ENCODE assay signal across 25 cellular contexts in the genomic region with DNA sequence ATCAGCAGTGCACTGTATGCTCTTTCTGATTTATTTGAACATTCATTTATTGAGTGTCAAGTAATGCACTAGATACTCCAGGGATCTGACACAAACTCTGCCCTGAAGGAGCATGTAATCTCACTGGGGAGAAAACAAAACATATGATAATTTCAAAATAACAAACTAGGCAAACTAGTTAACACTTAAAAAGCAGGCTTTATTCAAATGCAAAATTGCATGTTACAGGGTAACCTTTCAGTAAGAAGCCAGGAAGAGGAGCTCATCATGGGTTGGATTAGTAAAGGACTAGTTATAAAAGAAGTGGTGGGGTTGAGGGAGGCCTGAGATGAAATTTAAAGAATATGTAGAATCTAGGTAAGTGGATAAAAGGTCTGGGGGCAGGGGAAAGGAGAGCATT. TPM values are rescaled to one million over a fixed set of nuclear protein-coding genes. Genes with fewer than 3 reads are reported as not detected.
DNase-seq lines count a peak whose midpoint lies in the region; ATAC-seq and TF ChIP-seq lines count a peak whose summit lies in the region.
"Had no signal": no experiment of that assay in that cellular context is flagged by ENCODE, and none has a peak within 500 bp of the region (broad histone marks: within the 10 kb centered on the region; RNA-seq: fewer than 3 reads in every experiment).

No MANE protein-coding gene starts in this region.

- ATAC-seq in GM23338 (peak; percentile 77), GM21447 (IDR thresholded peaks at IDR 0.05; ENCODE audit: unreplicated experiment) (no peak)
- ATAC-seq in activated CD8-positive, alpha-beta T cell treated with anti-CD3 and anti-CD28 coated beads for 36 hours = no peak
- ATAC-seq in naive thymus-derived CD8-positive, alpha-beta T cell = no peak
- ATAC-seq: A549, gastroesophageal sphincter had no signal

- peaks cover 51% of the 10 kb centered on the region for H3K36me3 Mint-ChIP-seq in activated CD4-positive, alpha-beta T cell treated with anti-CD3 and anti-CD28 coated beads, Interleukin-2, amount 10 ng/mL, durations not matched to agents 7 days and 5 days (ENCODE audit: low read depth)
- no peaks in the 10 kb centered on the region for H3K36me3 Mint-ChIP-seq in GM23338 (ENCODE audit: low read depth)
- peaks cover 52% of the 10 kb centered on the region for H3K36me3 Mint-ChIP-seq in activated CD8-positive, alpha-beta T cell treated with anti-CD3 and anti-CD28 coated beads for 36 hours (ENCODE audit: low read depth)
- peaks cover 16 to 44% (median 32%) of the 10 kb centered on the region in 3 donors for H3K36me3 Mint-ChIP-seq in naive thymus-derived CD8-positive, alpha-beta T cell

- CTCF ChIA-PET in activated CD4-positive, alpha-beta T cell treated with anti-CD3 and anti-CD28 coated beads, Interleukin-2, amount 10 ng/mL, durations not matched to agents 7 days and 5 days (lab: Charles Lee) = interaction anchor here (1.0 to 2.5 kb wide), 5 partner anchors 9 to 22 kb away, joined by 3 to 12 read pairs (median 4); no protein-coding TSS in a partner anchor
- CTCF ChIA-PET in activated CD8-positive, alpha-beta T cell treated with anti-CD3 and anti-CD28 coated beads for 36 hours (lab: Charles Lee) = interaction anchor here (1.0 to 9.2 kb wide), 8 partner anchors 9 to 104 kb away, joined by 3 to 96 read pairs (median 6); a partner anchor contains a TSS

- no peak overlapping the region for H2AFZ ChIP-seq in GM23338

- no peaks in the 10 kb centered on the region for H3K27me3 Mint-ChIP-seq in activated CD4-positive, alpha-beta T cell treated with anti-CD3 and anti-CD28 coated beads, Interleukin-2, amount 10 ng/mL, durations not matched to agents 7 days and 5 days
- H3K27me3 Mint-ChIP-seq in GM23338 (ENCODE audit: insufficient read depth, low read depth, poor library complexity) = peaks cover 39% of the 10 kb centered on the region
- H3K27me3 Mint-ChIP-seq in activated CD8-positive, alpha-beta T cell treated with anti-CD3 and anti-CD28 coated beads for 36 hours = no peaks in the 10 kb centered on the region
- no peaks in the 10 kb centered on the region for H3K27me3 Mint-ChIP-seq in naive thymus-derived CD8-positive, alpha-beta T cell

- H3K4me2 ChIP-seq in GM23338 = peak overlapping the region; percentile 26
- H3K4me2 ChIP-seq: A549, BLaER1 had no signal

- DNase-seq in activated CD4-positive, alpha-beta T cell treated with anti-CD3 and anti-CD28 coated beads, Interleukin-2, amount 10 ng/mL, durations not matched to agents 7 days and 5 days = no peak
- no peak for DNase-seq in activated CD4-positive, alpha-beta T cell treated with anti-CD3 and anti-CD28 coated beads for 4 hours
- DNase-seq in GM23338 (ENCODE audit: low spot score) (peak; percentile 52), SHP77 treated with DMSO at 0.1 percent for 48 hours (lab: John Stamatoyannopoulos, UW) (no peak), OCI-M1 (lab: John Stamatoyannopoulos, UW) (no peak)
- no peak for DNase-seq in activated CD8-positive, alpha-beta T cell treated with anti-CD3 and anti-CD28 coated beads for 36 hours
- no peak for DNase-seq in naive thymus-derived CD8-positive, alpha-beta T cell
- DNase-seq: cerebellar nuclear complex; effector CD8-positive, alpha-beta T cell; GF-D8; kidney glomerular epithelial cell; mammary epithelial cell; NCI-H1694 treated with DMSO at 0.1 percent for 48 hours; NCI-H226; NCI-H82; Peyer's patch had no signal

- POLR2A ChIA-PET in activated CD4-positive, alpha-beta T cell treated with anti-CD3 and anti-CD28 coated beads, Interleukin-2, amount 10 ng/mL, durations not matched to agents 7 days and 5 days (lab: Charles Lee) = no interaction called here
- POLR2A ChIA-PET in activated CD8-positive, alpha-beta T cell treated with anti-CD3 and anti-CD28 coated beads for 36 hours (lab: Charles Lee) = interaction anchor here (0.8 to 9.4 kb wide), 4 partner anchors 10 to 17 kb away, joined by 3 to 66 read pairs (median 8); no protein-coding TSS in a partner anchor
- POLR2A ChIA-PET in naive thymus-derived CD8-positive, alpha-beta T cell (lab: Charles Lee) = interaction anchor here (0.7 to 10.2 kb wide), 6 partner anchors 11 to 88 kb away, joined by 3 to 111 read pairs (median 8); no protein-coding TSS in a partner anchor

- H3F3A ChIP-seq in GM23338 (replicated peaks; ENCODE audit: low read depth) = no peaks in the 10 kb centered on the region

- H3K27ac Mint-ChIP-seq in activated CD4-positive, alpha-beta T cell treated with anti-CD3 and anti-CD28 coated beads, Interleukin-2, amount 10 ng/mL, durations not matched to agents 7 days and 5 days = peak overlapping the region; percentile 89
- no peak overlapping the region for H3K27ac Mint-ChIP-seq in GM23338
- H3K27ac Mint-ChIP-seq in activated CD8-positive, alpha-beta T cell treated with anti-CD3 and anti-CD28 coated beads for 36 hours = peak overlapping the region; percentile 95
- peak overlapping the region in 1 of 10 donors; percentile 88 for H3K27ac Mint-ChIP-seq in naive thymus-derived CD8-positive, alpha-beta T cell
- H3K27ac Mint-ChIP-seq: nephron, progenitor cell of endocrine pancreas had no signal

- no peaks in the 10 kb centered on the region for H4K20me1 ChIP-seq in GM23338 (replicated peaks; ENCODE audit: insufficient read depth)
- H4K20me1 ChIP-seq: BLaER1 had no signal

- no peaks in the 10 kb centered on the region for H3K79me2 ChIP-seq in GM23338 (replicated peaks; ENCODE audit: insufficient read depth)

- no peak for TF ChIP-seq CTCF in GM23338 (conservative IDR thresholded peaks at IDR 0.05; ENCODE audit: low read depth in 2 of 2)
- no peak for TF ChIP-seq CTCF in activated CD8-positive, alpha-beta T cell treated with anti-CD3 and anti-CD28 coated beads for 36 hours (IDR thresholded peaks at IDR 0.05)

- 0 out of 2 replicates have a peak overlapping the region, but pooled peaks have one; percentile 2 for H3K4me3 ChIP-seq in GM23338
- H3K4me3 ChIP-seq: A549, ascending aorta, BLaER1, esophagus muscularis mucosa, gastroesophageal sphincter, Peyer's patch, SK-N-MC had no signal

- intact Hi-C loops in activated CD8-positive, alpha-beta T cell treated with anti-CD3 and anti-CD28 coated beads for 36 hours (cut with micrococcal nuclease) = loop anchor here (5.0 to 10.0 kb wide), 3 partner anchors 88 to 326 kb away; a partner anchor contains a TSS

- no peak overlapping the region for H3K27ac ChIP-seq in GM23338 (ENCODE audit: low read depth)
- H3K27ac ChIP-seq: A549, ascending aorta, BLaER1, esophagus muscularis mucosa, gastroesophageal sphincter, SK-N-MC had no signal

- H3K36me3 ChIP-seq in GM23338 (ENCODE audit: insufficient read depth) = no peaks in the 10 kb centered on the region
- H3K36me3 ChIP-seq: ascending aorta, BLaER1, esophagus muscularis mucosa, gastroesophageal sphincter, Peyer's patch had no signal

- H3K27me3 ChIP-seq in GM23338 (ENCODE audit: insufficient read depth) = peaks cover 80% of the 10 kb centered on the region
- H3K27me3 ChIP-seq: ascending aorta, BLaER1, esophagus muscularis mucosa, gastroesophageal sphincter, Peyer's patch had no signal

- no peaks in the 10 kb centered on the region for H3K9me3 Mint-ChIP-seq in activated CD4-positive, alpha-beta T cell treated with anti-CD3 and anti-CD28 coated beads, Interleukin-2, amount 10 ng/mL, durations not matched to agents 7 days and 5 days
- H3K9me3 Mint-ChIP-seq in GM23338 = no peaks in the 10 kb centered on the region
- H3K9me3 Mint-ChIP-seq in activated CD8-positive, alpha-beta T cell treated with anti-CD3 and anti-CD28 coated beads for 36 hours = no peaks in the 10 kb centered on the region
- no peaks in the 10 kb centered on the region for H3K9me3 Mint-ChIP-seq in naive thymus-derived CD8-positive, alpha-beta T cell
- H3K9me3 Mint-ChIP-seq: nephron had no signal

- peaks cover 70% of the 10 kb centered on the region for H3K4me1 Mint-ChIP-seq in activated CD4-positive, alpha-beta T cell treated with anti-CD3 and anti-CD28 coated beads, Interleukin-2, amount 10 ng/mL, durations not matched to agents 7 days and 5 days
- H3K4me1 Mint-ChIP-seq in GM23338 = peaks cover 21% of the 10 kb centered on the region
- H3K4me1 Mint-ChIP-seq in activated CD8-positive, alpha-beta T cell treated with anti-CD3 and anti-CD28 coated beads for 36 hours (ENCODE audit: low read depth) = peaks cover 54% of the 10 kb centered on the region
- H3K4me1 Mint-ChIP-seq in naive thymus-derived CD8-positive, alpha-beta T cell = peaks cover 21 to 55% (median 39%) of the 10 kb centered on the region in 4 donors
- H3K4me1 Mint-ChIP-seq: nephron had no signal

- peaks cover 18% of the 10 kb centered on the region for H3K4me1 ChIP-seq in GM23338 (ENCODE audit: insufficient read depth)
- H3K4me1 ChIP-seq: A549, ascending aorta, esophagus muscularis mucosa, gastroesophageal sphincter had no signal

- no peak overlapping the region for H3K4me3 Mint-ChIP-seq in activated CD4-positive, alpha-beta T cell treated with anti-CD3 and anti-CD28 coated beads, Interleukin-2, amount 10 ng/mL, durations not matched to agents 7 days and 5 days
- peak overlapping the region; percentile 1; the same call in 2 of the 3 replicates for H3K4me3 Mint-ChIP-seq in GM23338
- peak overlapping the region; percentile 4 for H3K4me3 Mint-ChIP-seq in activated CD8-positive, alpha-beta T cell treated with anti-CD3 and anti-CD28 coated beads for 36 hours
- peak overlapping the region in 9 of 10 donors; percentile 3 to 79 (median 60) for H3K4me3 Mint-ChIP-seq in naive thymus-derived CD8-positive, alpha-beta T cell
- H3K4me3 Mint-ChIP-seq: nephron had no signal

- no peaks in the 10 kb centered on the region for H3K9me2 ChIP-seq in GM23338 (ENCODE audit: insufficient read depth)

TF ChIP-seq in GM23338, 12 proteins besides CTCF, POLR2A, EP300 and RAD21 (continues in another document):
- TF ChIP-seq STAT1 (IDR thresholded peaks at IDR 0.05; ENCODE audit: unreplicated experiment) = no peak
- TF ChIP-seq JUNB (IDR thresholded peaks at IDR 0.05; ENCODE audit: unreplicated experiment) = no peak
- TF ChIP-seq ZNF114 (CRISPR knock-in tag; IDR thresholded peaks at IDR 0.05) = no peak
- no peak for TF ChIP-seq CREB1 (CRISPR knock-in tag; IDR thresholded peaks at IDR 0.05; ENCODE audit: low read depth)

RNA-seq across cellular contexts. Expression of a gene that starts 20.9 kb away (rescaled TPM):
- total RNA-seq in activated CD4-positive, alpha-beta T cell treated with anti-CD3 and anti-CD28 coated beads, Interleukin-2, amount 10 ng/mL, durations not matched to agents 7 days and 5 days = 100 to 1,000 TPM; 568 to 595 TPM
- total RNA-seq in GM23338 (2014; rRNA removed; shearing (Covaris generic)) = not detected in 2 replicates
- polyA plus RNA-seq in GM23338 (2016; fragmentation: Nextera tagmentation; extraction: Ambion mirVana) = not detected in 2 replicates
- 100 to 1,000 TPM; 105 to 110 TPM for total RNA-seq in activated CD8-positive, alpha-beta T cell treated with anti-CD3 and anti-CD28 coated beads for 36 hours
- total RNA-seq in naive thymus-derived CD8-positive, alpha-beta T cell = 100 to 1,000 TPM; 549 to 581 TPM
- 1,000 to 10,000 TPM; 1,427 to 2,162 (median 1,901) TPM for polyA plus RNA-seq in naive thymus-derived CD8-positive, alpha-beta T cell

RNA-seq across cellular contexts. Expression of a gene that starts 43.4 kb away (rescaled TPM):
- total RNA-seq in activated CD4-positive, alpha-beta T cell treated with anti-CD3 and anti-CD28 coated beads, Interleukin-2, amount 10 ng/mL, durations not matched to agents 7 days and 5 days = not detected
- not detected in 2 replicates for total RNA-seq in GM23338 (2014; rRNA removed; shearing (Covaris generic))
- not detected in 2 replicates for polyA plus RNA-seq in GM23338 (2016; fragmentation: Nextera tagmentation; extraction: Ambion mirVana)
- total RNA-seq in activated CD8-positive, alpha-beta T cell treated with anti-CD3 and anti-CD28 coated beads for 36 hours = not detected
- not detected for total RNA-seq in naive thymus-derived CD8-positive, alpha-beta T cell
- not detected for polyA plus RNA-seq in naive thymus-derived CD8-positive, alpha-beta T cell
- total RNA-seq: mammary epithelial cell, progenitor cell of endocrine pancreas had no signal
- polyA plus RNA-seq: A549, mammary epithelial cell had no signal

Comparison
In these comparisons a context has a peak if more than half of its experiments do, and no peak if none do; other contexts are left out.
1. RNA of a gene that starts 20.9 kb away (total RNA-seq): 568 to 595 TPM in activated CD4-positive, alpha-beta T cell treated with anti-CD3 and anti-CD28 coated beads, Interleukin-2, amount 10 ng/mL, durations not matched to agents 7 days and 5 days, 549 to 581 TPM in naive thymus-derived CD8-positive, alpha-beta T cell and 105 to 110 TPM in activated CD8-positive, alpha-beta T cell treated with anti-CD3 and anti-CD28 coated beads for 36 hours; not detected in GM23338; every median in the first group is over 100 times any median in the second.